1 cellular context compared by ENCODE assay signal in genomic region chr3:147360936-147361670, GRCh38.
TF ChIP-seq lines count a peak whose summit lies in the region.

No MANE protein-coding gene starts in this region.

TF ChIP-seq in GM12878, 131 proteins besides CTCF, POLR2A, EP300 and RAD21 (continued from another document):
- TF ChIP-seq ZZZ3 (IDR thresholded peaks at IDR 0.05; ENCODE audit: control insufficient read depth, insufficient read length, low read depth) (no peak), ATF3 (IDR thresholded peaks at IDR 0.05; ENCODE audit: borderline replicate concordance, extremely low read depth, low read depth, low read length) (no peak), ZBED1 (IDR thresholded peaks at IDR 0.05; ENCODE audit: borderline replicate concordance) (no peak)
